Comparison of ENCODE assay signal across 1 cellular context in genomic region chr9:112072721-112073553, GRCh38.
TF ChIP-seq lines count a peak whose summit lies in the region.

No MANE protein-coding gene starts in this region.

TF ChIP-seq in K562, 482 proteins besides CTCF, POLR2A, EP300 and RAD21 (continued from another document and continues in another):
- no peak for TF ChIP-seq UBTF (IDR thresholded peaks at IDR 0.05; ENCODE audit: borderline replicate concordance in 1 of 2, low read depth in 2 of 2, low read length in 2 of 2)
- TF ChIP-seq XRCC4 (IDR thresholded peaks at IDR 0.05; ENCODE audit: extremely low read depth, insufficient read depth, insufficient read length), result no peak
- TF ChIP-seq ATF4 (CRISPR knock-in tag; IDR thresholded peaks at IDR 0.05), result no peak
- no peak for TF ChIP-seq NR4A1 (CRISPR knock-in tag; IDR thresholded peaks at IDR 0.05)
- peak; percentile 78 for TF ChIP-seq NR4A1 (tag; IDR thresholded peaks at IDR 0.05)
- TF ChIP-seq FOXJ2 (tag; IDR thresholded peaks at IDR 0.05), result peak; percentile 91
- no peak for TF ChIP-seq GATAD2A (IDR thresholded peaks at IDR 0.05)
- no peak for TF ChIP-seq BRCA1 (IDR thresholded peaks at IDR 0.05)
- TF ChIP-seq BRCA1 (CRISPR knock-in tag; IDR thresholded peaks at IDR 0.05), result no peak
- TF ChIP-seq POLR2B (IDR thresholded peaks at IDR 0.05; ENCODE audit: low read depth, partially characterized antibody), result no peak
- TF ChIP-seq HLTF (IDR thresholded peaks at IDR 0.05), result no peak
- TF ChIP-seq CREB5 (CRISPR knock-in tag; IDR thresholded peaks at IDR 0.05), result no peak
- TF ChIP-seq PML (IDR thresholded peaks at IDR 0.05; ENCODE audit: low read length), result peak; percentile 59
- no peak for TF ChIP-seq DACH1 (IDR thresholded peaks at IDR 0.05; ENCODE audit: partially characterized antibody)
- no peak for TF ChIP-seq ZNF408 (CRISPR knock-in tag; IDR thresholded peaks at IDR 0.05; ENCODE audit: low read depth)
- no peak for TF ChIP-seq MCM7 (IDR thresholded peaks at IDR 0.05)
- TF ChIP-seq ERF (CRISPR knock-in tag; IDR thresholded peaks at IDR 0.05), result no peak
- no peak for TF ChIP-seq TSHZ1 (CRISPR knock-in tag; IDR thresholded peaks at IDR 0.05)
- TF ChIP-seq ZBTB12 (CRISPR knock-in tag; IDR thresholded peaks at IDR 0.05), result no peak
- no peak for TF ChIP-seq CEBPG (CRISPR knock-in tag; IDR thresholded peaks at IDR 0.05)
- no peak for TF ChIP-seq CEBPG (tag; conservative IDR thresholded peaks at IDR 0.05 in 1 of 2, IDR thresholded peaks at IDR 0.05 in 1 of 2)
- TF ChIP-seq DPF2 (IDR thresholded peaks at IDR 0.05), result peak; percentile 93
- TF ChIP-seq ZNF395 (CRISPR knock-in tag; IDR thresholded peaks at IDR 0.05), result peak; percentile 56
- TF ChIP-seq HMGN3 (IDR thresholded peaks at IDR 0.05; ENCODE audit: borderline replicate concordance, extremely low read depth, insufficient read length, low read depth, low read length), result peak; percentile 70
- TF ChIP-seq STAT5A (IDR thresholded peaks at IDR 0.05; ENCODE audit: borderline replicate concordance, low read length), result peak; percentile 48; the same call in 1 of the 2 replicates
- no peak for TF ChIP-seq SP1 (CRISPR knock-in tag; IDR thresholded peaks at IDR 0.05)
- TF ChIP-seq ZNF24 (IDR thresholded peaks at IDR 0.05), result no peak
- no peak for TF ChIP-seq CHD4 (IDR thresholded peaks at IDR 0.05; ENCODE audit: insufficient read depth, insufficient replicate concordance, low read depth, low read length, poor library complexity, severe bottlenecking)
- TF ChIP-seq HDAC1 (IDR thresholded peaks at IDR 0.05), result peak in 1 of 2 experiments; percentile 48; a peak in 1 of 4 replicates
- TF ChIP-seq PHF21A (IDR thresholded peaks at IDR 0.05; ENCODE audit: borderline replicate concordance, low read depth), result no peak
- no peak for TF ChIP-seq ZNF551 (CRISPR knock-in tag; IDR thresholded peaks at IDR 0.05)
- TF ChIP-seq CCAR2 (IDR thresholded peaks at IDR 0.05; ENCODE audit: low read depth, low read length), result no peak
- no peak for TF ChIP-seq POU5F1 (IDR thresholded peaks at IDR 0.05; ENCODE audit: borderline replicate concordance, low read depth, low read length, partially characterized antibody)
- TF ChIP-seq ATF6 (CRISPR knock-in tag; IDR thresholded peaks at IDR 0.05), result no peak
- TF ChIP-seq GMEB1 (CRISPR knock-in tag; IDR thresholded peaks at IDR 0.05), result no peak
- no peak for TF ChIP-seq HDAC8 (tag; IDR thresholded peaks at IDR 0.05)
- TF ChIP-seq MBD2 (IDR thresholded peaks at IDR 0.05; ENCODE audit: borderline replicate concordance, low read depth), result peak; percentile 68
- TF ChIP-seq SMARCC2 (IDR thresholded peaks at IDR 0.05; ENCODE audit: low read depth), result peak; percentile 80
- TF ChIP-seq ZBTB34 (CRISPR knock-in tag; IDR thresholded peaks at IDR 0.05), result no peak
- no peak for TF ChIP-seq SPI1 (IDR thresholded peaks at IDR 0.05; ENCODE audit: borderline replicate concordance, low read depth, low read length)
- TF ChIP-seq HINFP (tag; conservative IDR thresholded peaks at IDR 0.05; ENCODE audit: low read depth), result 0 out of 2 replicates have a peak, but pooled peaks have one; percentile 26
- TF ChIP-seq ZNF140 (CRISPR knock-in tag; IDR thresholded peaks at IDR 0.05), result no peak
- no peak for TF ChIP-seq THAP7 (CRISPR knock-in tag; IDR thresholded peaks at IDR 0.05)
- TF ChIP-seq ASH1L (IDR thresholded peaks at IDR 0.05; ENCODE audit: borderline replicate concordance, low read depth, partially characterized antibody), result no peak
